ENCODE assay signal across 9 cellular contexts in the genomic region with DNA sequence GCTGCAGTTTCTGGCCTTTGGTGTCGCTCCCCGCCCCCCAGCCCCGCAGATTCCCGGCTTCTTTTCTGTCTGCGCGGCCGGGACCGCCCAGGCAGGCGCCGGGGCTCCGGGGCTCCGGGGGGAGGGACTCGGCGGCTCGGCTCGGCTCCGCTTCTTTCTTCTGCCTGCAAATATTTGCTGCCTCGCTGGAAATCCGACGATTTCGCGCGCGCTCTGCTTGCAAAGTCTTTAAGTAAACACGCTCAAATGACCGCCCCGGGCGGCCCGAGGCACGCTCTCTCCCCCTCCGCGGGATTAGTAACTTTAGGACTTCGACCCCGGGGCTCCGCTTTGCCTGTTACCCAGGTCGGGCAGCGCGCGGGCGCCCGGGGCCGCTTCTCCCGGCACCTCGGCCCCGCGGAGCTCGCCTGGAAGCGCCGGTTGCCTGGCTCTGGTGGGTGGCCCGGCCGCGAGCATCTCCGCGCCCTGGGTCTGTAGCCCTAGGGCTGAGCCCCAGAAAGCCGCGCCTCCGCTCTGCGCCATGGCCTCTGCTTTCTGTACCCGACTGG. TPM values are rescaled to one million over a fixed set of nuclear protein-coding genes. Genes with fewer than 3 reads are reported as not detected.
DNase-seq lines count a peak whose midpoint lies in the region; TF ChIP-seq lines count a peak whose summit lies in the region.
"Had no signal": no experiment of that assay in that cellular context is flagged by ENCODE, and none has a peak within 500 bp of the region (broad histone marks: within the 10 kb centered on the region; RNA-seq: fewer than 3 reads in every experiment).

No MANE protein-coding gene starts in this region.

- H3K9ac ChIP-seq in ES-I3 (ENCODE audit: low read depth, low read length), result peak overlapping the region; percentile 46; the same call in 1 of the 2 replicates

- peak overlapping the region; percentile 88 for H3K27ac Mint-ChIP-seq in progenitor cell of endocrine pancreas

- H3K36me3 Mint-ChIP-seq in progenitor cell of endocrine pancreas (ENCODE audit: insufficient read depth), result no peaks in the 10 kb centered on the region

- TF ChIP-seq CTCF in Peyer's patch (IDR thresholded peaks at IDR 0.05), result no peak
- TF ChIP-seq CTCF in esophagus muscularis mucosa (IDR thresholded peaks at IDR 0.05), result no peak
- TF ChIP-seq CTCF in progenitor cell of endocrine pancreas (IDR thresholded peaks at IDR 0.05; ENCODE audit: unreplicated experiment), result no peak

- H3K27me3 ChIP-seq in Peyer's patch (peaks cover 0 to 97% of the 10 kb centered on the region in 2 donors), esophagus muscularis mucosa (peaks cover 22 to 100% (median 97%) of the 10 kb centered on the region in 4 donors)

- 0% methylated on average over 14 of the region's 59 CpGs for WGBS in esophagus muscularis mucosa

- H3K4me3 ChIP-seq in Peyer's patch, result peak overlapping the region in 3 of 4 donors; percentile 38 to 52 (median 45)
- peak overlapping the region; percentile 45 to 53 (median 52) for H3K4me3 ChIP-seq in esophagus muscularis mucosa

- H3K9me3 ChIP-seq in ES-I3 (ENCODE audit: control insufficient read depth, insufficient read depth, low read length) (no peaks in the 10 kb centered on the region; the same call in 1 of the 2 replicates), Peyer's patch (peaks cover 0 to 4% (median 0%) of the 10 kb centered on the region in 4 donors), esophagus muscularis mucosa (no peaks in the 10 kb centered on the region)

- DNase-seq in Peyer's patch (peak in 2 of 3 donors; percentile 71 to 72), esophagus muscularis mucosa (ENCODE audit: extremely low spot score) (no peak), progenitor cell of endocrine pancreas (ENCODE audit: low spot score, unreplicated experiment) (peak; percentile 62), NCI-H345 (lab: John Stamatoyannopoulos, UW) (no peak), GM19240 (ENCODE audit: insufficient read length, low spot score) (no peak), OCI-M1 (lab: John Stamatoyannopoulos, UW) (no peak), NCI-H524 treated with DMSO at 0.1 percent for 48 hours (lab: John Stamatoyannopoulos, UW) (no peak)

- H3K4me3 Mint-ChIP-seq in progenitor cell of endocrine pancreas (ENCODE audit: low read depth), result peak overlapping the region; percentile 69

- no peak overlapping the region for H3K27ac ChIP-seq in Peyer's patch
- no peak overlapping the region for H3K27ac ChIP-seq in esophagus muscularis mucosa (replicated peaks in 1 of 4)

- H3K36me3 ChIP-seq in ES-I3 (ENCODE audit: insufficient read depth, low read length) (no peaks in the 10 kb centered on the region), Peyer's patch (no peaks in the 10 kb centered on the region), esophagus muscularis mucosa (no peaks in the 10 kb centered on the region)

- H3K4me1 ChIP-seq in ES-I3 (ENCODE audit: insufficient read depth, low read length) (peaks cover 19% of the 10 kb centered on the region), Peyer's patch (peaks cover 3 to 71% (median 36%) of the 10 kb centered on the region in 4 donors), esophagus muscularis mucosa (peaks cover 62 to 86% (median 75%) of the 10 kb centered on the region in 4 donors)

- no peak for TF ChIP-seq EP300 in esophagus muscularis mucosa (IDR thresholded peaks at IDR 0.05)

- H3K27me3 Mint-ChIP-seq in progenitor cell of endocrine pancreas, result peaks cover 74% of the 10 kb centered on the region

- no peaks in the 10 kb centered on the region for H3K9me3 Mint-ChIP-seq in progenitor cell of endocrine pancreas (ENCODE audit: low read depth)

- intact Hi-C loops in esophagus muscularis mucosa (cut with DNase I), result no loop called here

- peaks cover 19% of the 10 kb centered on the region for H3K4me1 Mint-ChIP-seq in progenitor cell of endocrine pancreas (ENCODE audit: low read depth)

- no peak for TF ChIP-seq POLR2A in Peyer's patch (IDR thresholded peaks at IDR 0.05)
- no peak for TF ChIP-seq POLR2A in esophagus muscularis mucosa (IDR thresholded peaks at IDR 0.05; ENCODE audit: low read depth)

RNA-seq across cellular contexts. Expression of gene GATA3, which starts 3.9 kb away (rescaled TPM):
- total RNA-seq in Peyer's patch (1 to 10 TPM in 2 of 4 donors, under 1 TPM in 1, not detected in 1; 0.80 to 5.8 (median 1.4) TPM), esophagus muscularis mucosa (under 1 TPM in 3 of 4 donors, not detected in 1; 0.19 to 0.46 (median 0.33) TPM), progenitor cell of endocrine pancreas (2.7 and 4.6 TPM in 2 replicates)
- total RNA-seq: frontal cortex had no signal

Comparison
In these comparisons a context has a peak if more than half of its experiments do, and no peak if none do; other contexts are left out.
1. DNase-seq: peak in Peyer's patch (2 of 3) and progenitor cell of endocrine pancreas (single experiment); none in esophagus muscularis mucosa (single experiment), NCI-H345 (single experiment), GM19240 (single experiment), OCI-M1 (single experiment) and NCI-H524 treated with DMSO at 0.1 percent for 48 hours (single experiment).